In the genomic region with DNA sequence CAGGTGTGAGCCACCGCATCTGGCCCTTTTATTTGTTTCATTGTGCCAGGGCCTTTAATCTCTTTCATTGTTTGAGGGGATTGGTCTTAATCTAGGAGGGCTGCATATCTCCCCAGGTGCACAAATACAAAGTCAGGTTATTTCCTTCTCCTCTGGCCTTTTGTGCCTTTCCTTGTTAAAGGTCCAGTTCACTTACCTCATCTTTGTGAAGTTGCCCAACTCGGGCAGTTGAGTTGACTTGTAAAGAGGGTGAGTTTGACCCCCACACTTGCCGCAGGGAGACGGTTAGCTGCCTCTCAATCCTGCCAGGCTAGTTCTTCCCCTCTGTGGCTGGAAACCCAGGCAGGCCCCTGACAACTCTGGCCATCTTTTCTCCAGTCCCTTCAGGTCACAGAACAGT, we compare ENCODE assay signal across 1 cellular context.
TF ChIP-seq lines count a peak whose summit lies in the region.

No MANE protein-coding gene starts in this region.

TF ChIP-seq in IMR-90, 13 proteins besides CTCF, POLR2A, EP300 and RAD21:
- TF ChIP-seq NFE2L2 (IDR thresholded peaks at IDR 0.05; ENCODE audit: low read depth, low read length) (no peak), USF2 (IDR thresholded peaks at IDR 0.05; ENCODE audit: low read depth, low read length) (no peak), BHLHE40 (IDR thresholded peaks at IDR 0.05; ENCODE audit: low read depth, low read length) (no peak), FOS (IDR thresholded peaks at IDR 0.05; ENCODE audit: low read depth, low read length) (no peak), MAZ (IDR thresholded peaks at IDR 0.05; ENCODE audit: borderline replicate concordance, low read depth, low read length) (no peak), SMC3 (IDR thresholded peaks at IDR 0.05; ENCODE audit: low read depth, low read length) (no peak), RCOR1 (IDR thresholded peaks at IDR 0.05; ENCODE audit: insufficient replicate concordance, low read length) (no peak), CHD1 (IDR thresholded peaks at IDR 0.05; ENCODE audit: low read depth, low read length) (no peak)
